ENCODE assay signal across 1 cellular context in the genomic region with DNA sequence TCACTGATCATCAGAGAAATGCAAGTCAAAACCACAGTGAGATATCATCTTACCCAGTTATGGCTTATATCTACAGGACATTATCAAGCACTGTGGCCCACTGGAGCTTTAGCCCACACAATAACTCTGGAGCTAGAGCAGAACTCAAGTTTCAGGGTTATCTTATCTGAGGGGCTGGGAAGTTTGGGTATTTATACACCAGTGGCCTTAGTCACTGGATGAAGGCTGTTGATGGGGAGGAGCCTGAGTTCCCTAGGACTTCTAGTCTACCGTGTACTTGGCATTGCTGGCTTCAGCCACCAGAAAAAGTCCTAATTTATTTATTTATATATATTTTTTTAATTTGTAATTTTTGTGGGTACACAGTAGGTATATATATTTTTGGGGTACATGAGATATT.
TF ChIP-seq lines count a peak whose summit lies in the region.

No MANE protein-coding gene starts in this region.

TF ChIP-seq in K562, 482 proteins besides CTCF, POLR2A, EP300 and RAD21 (continued from another document):
- TF ChIP-seq, protein P1, sequence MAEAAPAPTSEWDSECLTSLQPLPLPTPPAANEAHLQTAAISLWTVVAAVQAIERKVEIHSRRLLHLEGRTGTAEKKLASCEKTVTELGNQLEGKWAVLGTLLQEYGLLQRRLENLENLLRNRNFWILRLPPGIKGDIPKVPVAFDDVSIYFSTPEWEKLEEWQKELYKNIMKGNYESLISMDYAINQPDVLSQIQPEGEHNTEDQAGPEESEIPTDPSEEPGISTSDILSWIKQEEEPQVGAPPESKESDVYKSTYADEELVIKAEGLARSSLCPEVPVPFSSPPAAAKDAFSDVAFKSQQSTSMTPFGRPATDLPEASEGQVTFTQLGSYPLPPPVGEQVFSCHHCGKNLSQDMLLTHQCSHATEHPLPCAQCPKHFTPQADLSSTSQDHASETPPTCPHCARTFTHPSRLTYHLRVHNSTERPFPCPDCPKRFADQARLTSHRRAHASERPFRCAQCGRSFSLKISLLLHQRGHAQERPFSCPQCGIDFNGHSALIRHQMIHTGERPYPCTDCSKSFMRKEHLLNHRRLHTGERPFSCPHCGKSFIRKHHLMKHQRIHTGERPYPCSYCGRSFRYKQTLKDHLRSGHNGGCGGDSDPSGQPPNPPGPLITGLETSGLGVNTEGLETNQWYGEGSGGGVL (CRISPR knock-in tag; IDR thresholded peaks at IDR 0.05): no peak
- no peak for TF ChIP-seq NBN (IDR thresholded peaks at IDR 0.05; ENCODE audit: low read depth)
- no peak for TF ChIP-seq POLR2B (IDR thresholded peaks at IDR 0.05; ENCODE audit: low read depth, partially characterized antibody)
- TF ChIP-seq, protein P2, sequence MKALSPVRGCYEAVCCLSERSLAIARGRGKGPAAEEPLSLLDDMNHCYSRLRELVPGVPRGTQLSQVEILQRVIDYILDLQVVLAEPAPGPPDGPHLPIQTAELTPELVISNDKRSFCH (CRISPR knock-in tag; IDR thresholded peaks at IDR 0.05): no peak
- TF ChIP-seq, protein P2 (tag; IDR thresholded peaks at IDR 0.05): no peak
- TF ChIP-seq, protein P3, sequence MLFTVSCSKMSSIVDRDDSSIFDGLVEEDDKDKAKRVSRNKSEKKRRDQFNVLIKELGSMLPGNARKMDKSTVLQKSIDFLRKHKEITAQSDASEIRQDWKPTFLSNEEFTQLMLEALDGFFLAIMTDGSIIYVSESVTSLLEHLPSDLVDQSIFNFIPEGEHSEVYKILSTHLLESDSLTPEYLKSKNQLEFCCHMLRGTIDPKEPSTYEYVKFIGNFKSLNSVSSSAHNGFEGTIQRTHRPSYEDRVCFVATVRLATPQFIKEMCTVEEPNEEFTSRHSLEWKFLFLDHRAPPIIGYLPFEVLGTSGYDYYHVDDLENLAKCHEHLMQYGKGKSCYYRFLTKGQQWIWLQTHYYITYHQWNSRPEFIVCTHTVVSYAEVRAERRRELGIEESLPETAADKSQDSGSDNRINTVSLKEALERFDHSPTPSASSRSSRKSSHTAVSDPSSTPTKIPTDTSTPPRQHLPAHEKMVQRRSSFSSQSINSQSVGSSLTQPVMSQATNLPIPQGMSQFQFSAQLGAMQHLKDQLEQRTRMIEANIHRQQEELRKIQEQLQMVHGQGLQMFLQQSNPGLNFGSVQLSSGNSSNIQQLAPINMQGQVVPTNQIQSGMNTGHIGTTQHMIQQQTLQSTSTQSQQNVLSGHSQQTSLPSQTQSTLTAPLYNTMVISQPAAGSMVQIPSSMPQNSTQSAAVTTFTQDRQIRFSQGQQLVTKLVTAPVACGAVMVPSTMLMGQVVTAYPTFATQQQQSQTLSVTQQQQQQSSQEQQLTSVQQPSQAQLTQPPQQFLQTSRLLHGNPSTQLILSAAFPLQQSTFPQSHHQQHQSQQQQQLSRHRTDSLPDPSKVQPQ (CRISPR knock-in tag; IDR thresholded peaks at IDR 0.05; ENCODE audit: borderline replicate concordance): no peak
- TF ChIP-seq MCM3 (IDR thresholded peaks at IDR 0.05): no peak
- TF ChIP-seq, protein P4, sequence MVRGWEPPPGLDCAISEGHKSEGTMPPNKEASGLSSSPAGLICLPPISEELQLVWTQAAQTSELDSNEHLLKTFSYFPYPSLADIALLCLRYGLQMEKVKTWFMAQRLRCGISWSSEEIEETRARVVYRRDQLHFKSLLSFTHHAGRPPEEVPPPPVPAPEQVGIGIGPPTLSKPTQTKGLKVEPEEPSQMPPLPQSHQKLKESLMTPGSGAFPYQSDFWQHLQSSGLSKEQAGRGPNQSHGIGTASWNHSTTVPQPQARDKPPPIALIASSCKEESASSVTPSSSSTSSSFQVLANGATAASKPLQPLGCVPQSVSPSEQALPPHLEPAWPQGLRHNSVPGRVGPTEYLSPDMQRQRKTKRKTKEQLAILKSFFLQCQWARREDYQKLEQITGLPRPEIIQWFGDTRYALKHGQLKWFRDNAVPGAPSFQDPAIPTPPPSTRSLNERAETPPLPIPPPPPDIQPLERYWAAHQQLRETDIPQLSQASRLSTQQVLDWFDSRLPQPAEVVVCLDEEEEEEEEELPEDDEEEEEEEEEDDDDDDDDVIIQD (CRISPR knock-in tag; IDR thresholded peaks at IDR 0.05): no peak
- TF ChIP-seq, protein P5, sequence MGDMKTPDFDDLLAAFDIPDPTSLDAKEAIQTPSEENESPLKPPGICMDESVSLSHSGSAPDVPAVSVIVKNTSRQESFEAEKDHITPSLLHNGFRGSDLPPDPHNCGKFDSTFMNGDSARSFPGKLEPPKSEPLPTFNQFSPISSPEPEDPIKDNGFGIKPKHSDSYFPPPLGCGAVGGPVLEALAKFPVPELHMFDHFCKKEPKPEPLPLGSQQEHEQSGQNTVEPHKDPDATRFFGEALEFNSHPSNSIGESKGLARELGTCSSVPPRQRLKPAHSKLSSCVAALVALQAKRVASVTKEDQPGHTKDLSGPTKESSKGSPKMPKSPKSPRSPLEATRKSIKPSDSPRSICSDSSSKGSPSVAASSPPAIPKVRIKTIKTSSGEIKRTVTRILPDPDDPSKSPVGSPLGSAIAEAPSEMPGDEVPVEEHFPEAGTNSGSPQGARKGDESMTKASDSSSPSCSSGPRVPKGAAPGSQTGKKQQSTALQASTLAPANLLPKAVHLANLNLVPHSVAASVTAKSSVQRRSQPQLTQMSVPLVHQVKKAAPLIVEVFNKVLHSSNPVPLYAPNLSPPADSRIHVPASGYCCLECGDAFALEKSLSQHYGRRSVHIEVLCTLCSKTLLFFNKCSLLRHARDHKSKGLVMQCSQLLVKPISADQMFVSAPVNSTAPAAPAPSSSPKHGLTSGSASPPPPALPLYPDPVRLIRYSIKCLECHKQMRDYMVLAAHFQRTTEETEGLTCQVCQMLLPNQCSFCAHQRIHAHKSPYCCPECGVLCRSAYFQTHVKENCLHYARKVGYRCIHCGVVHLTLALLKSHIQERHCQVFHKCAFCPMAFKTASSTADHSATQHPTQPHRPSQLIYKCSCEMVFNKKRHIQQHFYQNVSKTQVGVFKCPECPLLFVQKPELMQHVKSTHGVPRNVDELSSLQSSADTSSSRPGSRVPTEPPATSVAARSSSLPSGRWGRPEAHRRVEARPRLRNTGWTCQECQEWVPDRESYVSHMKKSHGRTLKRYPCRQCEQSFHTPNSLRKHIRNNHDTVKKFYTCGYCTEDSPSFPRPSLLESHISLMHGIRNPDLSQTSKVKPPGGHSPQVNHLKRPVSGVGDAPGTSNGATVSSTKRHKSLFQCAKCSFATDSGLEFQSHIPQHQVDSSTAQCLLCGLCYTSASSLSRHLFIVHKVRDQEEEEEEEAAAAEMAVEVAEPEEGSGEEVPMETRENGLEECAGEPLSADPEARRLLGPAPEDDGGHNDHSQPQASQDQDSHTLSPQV (IDR thresholded peaks at IDR 0.05): no peak
- TF ChIP-seq ZSCAN29 (IDR thresholded peaks at IDR 0.05): no peak
- TF ChIP-seq, protein P6, sequence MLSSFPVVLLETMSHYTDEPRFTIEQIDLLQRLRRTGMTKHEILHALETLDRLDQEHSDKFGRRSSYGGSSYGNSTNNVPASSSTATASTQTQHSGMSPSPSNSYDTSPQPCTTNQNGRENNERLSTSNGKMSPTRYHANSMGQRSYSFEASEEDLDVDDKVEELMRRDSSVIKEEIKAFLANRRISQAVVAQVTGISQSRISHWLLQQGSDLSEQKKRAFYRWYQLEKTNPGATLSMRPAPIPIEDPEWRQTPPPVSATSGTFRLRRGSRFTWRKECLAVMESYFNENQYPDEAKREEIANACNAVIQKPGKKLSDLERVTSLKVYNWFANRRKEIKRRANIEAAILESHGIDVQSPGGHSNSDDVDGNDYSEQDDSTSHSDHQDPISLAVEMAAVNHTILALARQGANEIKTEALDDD (IDR thresholded peaks at IDR 0.05): no peak
- TF ChIP-seq HNRNPH1 (optimal IDR thresholded peaks at IDR 0.05; ENCODE audit: low read depth, low read length): no peak
- no peak for TF ChIP-seq ZNF311 (CRISPR knock-in tag; IDR thresholded peaks at IDR 0.05)
